26 cellular contexts compared by ENCODE assay signal in the genomic region with DNA sequence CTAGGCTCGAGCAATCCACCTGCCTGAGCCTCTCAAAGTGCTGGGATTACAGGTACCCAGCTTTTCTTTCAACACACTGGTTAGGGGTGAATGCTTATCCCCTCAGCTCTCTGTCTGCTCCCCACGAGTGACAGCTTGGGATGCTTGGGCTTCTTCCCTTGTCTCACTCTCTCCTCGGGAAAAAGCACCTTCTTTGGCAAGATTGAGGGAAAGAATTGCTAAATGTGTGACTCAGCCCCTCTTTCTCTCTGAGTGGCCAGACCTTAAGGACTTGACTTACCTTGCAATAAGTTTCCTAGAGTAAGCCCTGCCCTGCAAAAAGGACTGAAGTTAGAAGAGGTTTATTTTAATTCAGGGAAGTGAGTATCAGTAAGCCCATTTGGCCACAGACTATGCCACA.
DNase-seq lines count a peak whose midpoint lies in the region; ATAC-seq and TF ChIP-seq lines count a peak whose summit lies in the region.
"Had no signal": no experiment of that assay in that cellular context is flagged by ENCODE, and none has a peak within 500 bp of the region (broad histone marks: within the 10 kb centered on the region; RNA-seq: fewer than 3 reads in every experiment).

No MANE protein-coding gene starts in this region.

- CTCF ChIA-PET in RWPE1 (lab: Yijun Ruan, JAX) = interaction anchor here (0.6 kb wide), 1 partner anchor 372 kb away, joined by 3 read pairs; no protein-coding TSS in a partner anchor

- H3K27me3 ChIP-seq in esophagus muscularis mucosa (no peaks in the 10 kb centered on the region), MG63 (no peaks in the 10 kb centered on the region), uterus (no peaks in the 10 kb centered on the region)
- H3K27me3 ChIP-seq: ovary had no signal

- no peaks in the 10 kb centered on the region for H3K4me1 ChIP-seq in esophagus muscularis mucosa
- no peaks in the 10 kb centered on the region for H3K4me1 ChIP-seq in uterus

- no peak overlapping the region for H3K27ac ChIP-seq in RWPE1
- no peak overlapping the region for H3K27ac ChIP-seq in esophagus muscularis mucosa (replicated peaks in 1 of 4)
- no peak overlapping the region for H3K27ac ChIP-seq in uterus
- H3K27ac ChIP-seq: ovary, SK-N-MC, VCaP had no signal

- no peak for ATAC-seq in HG03135 (IDR thresholded peaks at IDR 0.05; ENCODE audit: unreplicated experiment)
- ATAC-seq: HCT116; stimulated activated effector memory CD8-positive, alpha-beta T cell treated with anti-CD3 and anti-CD28 coated beads, Interleukin-12 subunit alpha, Interleukin-12 subunit beta, amount 100 ng/mL, for 72 hours had no signal

- intact Hi-C loops in esophagus muscularis mucosa (cut with DNase I) = no loop called here
- intact Hi-C loops in uterus (cut with DNase I; ENCODE audit: low total_unique reads) = no loop called here

- TF ChIP-seq CTCF in RWPE1 (conservative IDR thresholded peaks at IDR 0.05; ENCODE audit: low read depth) = no peak
- TF ChIP-seq CTCF in esophagus muscularis mucosa (IDR thresholded peaks at IDR 0.05) = no peak
- TF ChIP-seq CTCF in uterus (IDR thresholded peaks at IDR 0.05) = no peak

- 80% methylated on average over 3 of the region's 3 CpGs for WGBS in esophagus muscularis mucosa

- TF ChIP-seq EP300 in esophagus muscularis mucosa (IDR thresholded peaks at IDR 0.05) = no peak

- peak; percentile 21 for DNase-seq in A172 (ENCODE audit: low spot score)
- peak; percentile 29 for DNase-seq in GM03348 (ENCODE audit: low spot score)
- peak; percentile 28 for DNase-seq in RWPE1 (ENCODE audit: low spot score)
- DNase-seq in esophagus muscularis mucosa (ENCODE audit: extremely low spot score) = peak; percentile 64
- DNase-seq in SHP77 treated with DMSO at 0.1 percent for 48 hours (lab: John Stamatoyannopoulos, UW) = no peak
- DNase-seq in MG63 = no peak
- no peak for DNase-seq in uterus
- DNase-seq: activated CD4-positive, alpha-beta T cell treated with anti-CD3 and anti-CD28 coated beads for 48 hours; activated naive CD4-positive, alpha-beta T cell treated with anti-CD3 and anti-CD28 coated beads for 36 hours; anterior cingulate cortex; C1 segment of cervical spinal cord; effector CD4-positive, alpha-beta T cell; erythroblast; hippocampal formation; islet precursor cell; NCI-H1436 treated with DMSO at 0.1 percent for 48 hours; NCI-H2171 treated with DMSO at 0.1 percent for 48 hours; NCI-H524 treated with DMSO at 0.1 percent for 48 hours; ovary; stimulated activated CD4-positive, alpha-beta T cell treated with anti-CD3 and anti-CD28 coated beads, Interleukin-2, amount 100 ng/mL, for 48 hours; T-helper 2 cell had no signal

- no peaks in the 10 kb centered on the region for H3K9me3 ChIP-seq in esophagus muscularis mucosa
- no peaks in the 10 kb centered on the region for H3K9me3 ChIP-seq in MG63
- no peaks in the 10 kb centered on the region for H3K9me3 ChIP-seq in uterus
- H3K9me3 ChIP-seq: ovary had no signal

- TF ChIP-seq POLR2A in esophagus muscularis mucosa (IDR thresholded peaks at IDR 0.05; ENCODE audit: low read depth) (no peak), uterus (IDR thresholded peaks at IDR 0.05) (no peak)

- POLR2A ChIA-PET in RWPE1 (lab: Yijun Ruan, JAX; ENCODE audit: low non-redundant PET) = no interaction called here

- no peaks in the 10 kb centered on the region for H3K36me3 ChIP-seq in esophagus muscularis mucosa
- no peaks in the 10 kb centered on the region for H3K36me3 ChIP-seq in MG63
- no peaks in the 10 kb centered on the region for H3K36me3 ChIP-seq in uterus
- H3K36me3 ChIP-seq: ovary had no signal

- H3K4me3 ChIP-seq in esophagus muscularis mucosa = no peak overlapping the region
- H3K4me3 ChIP-seq in MG63 = no peak overlapping the region
- H3K4me3 ChIP-seq in uterus = no peak overlapping the region
- H3K4me3 ChIP-seq: ovary, SK-N-MC had no signal

Comparison
In these comparisons a context has a peak if more than half of its experiments do, and no peak if none do; other contexts are left out.
1. DNase-seq: peak in A172 (single experiment), GM03348 (single experiment), RWPE1 (single experiment) and esophagus muscularis mucosa (single experiment); none in SHP77 treated with DMSO at 0.1 percent for 48 hours (single experiment), MG63 (single experiment) and uterus (0 of 2).